Comparison of ENCODE assay signal across 8 cellular contexts in genomic region chr2:187138240-187138639, GRCh38.
A peak's percentile ranks its signal among the peaks of the same experiment; 100 is the strongest.
DNase-seq lines count a peak whose midpoint lies in the region; ATAC-seq and TF ChIP-seq lines count a peak whose summit lies in the region.

No MANE protein-coding gene starts in this region.

- 38% methylated on average over 1 of the region's 1 CpG for WGBS in mammary epithelial cell (ENCODE audit: low coverage, missing lambda C conversion rate)

- H3K36me3 ChIP-seq in mammary epithelial cell (ENCODE audit: insufficient read depth, low read length) (no peaks in the 10 kb centered on the region), lower lobe of right lung (no peaks in the 10 kb centered on the region)

- intact Hi-C loops in mammary epithelial cell (cut with micrococcal nuclease) = loop anchor here (1.0 kb wide), 1 partner anchor 315 kb away; no protein-coding TSS in a partner anchor
- intact Hi-C loops in lower lobe of right lung (cut with DNase I) = no loop called here
- intact Hi-C loops in posterior cingulate gyrus (cut with DNase I) = no loop called here

- peaks cover 2% of the 10 kb centered on the region for H3K36me3 Mint-ChIP-seq in effector memory CD8-positive, alpha-beta T cell (ENCODE audit: insufficient read depth)

- H3K9me3 ChIP-seq in mammary epithelial cell (replicated peaks; ENCODE audit: insufficient read depth, low read length) = no peaks in the 10 kb centered on the region
- H3K9me3 ChIP-seq in lower lobe of right lung = no peaks in the 10 kb centered on the region

- dilution Hi-C loops in mammary epithelial cell (cut with HindIII; ENCODE audit: low sequenced_read_pairs) = no loop called here

- H3K4me1 ChIP-seq in mammary epithelial cell (ENCODE audit: insufficient read depth, low read length) = no peaks in the 10 kb centered on the region
- peaks cover 8% of the 10 kb centered on the region for H3K4me1 ChIP-seq in lower lobe of right lung

- no peaks in the 10 kb centered on the region for H3K27me3 Mint-ChIP-seq in effector memory CD8-positive, alpha-beta T cell

- TF ChIP-seq CTCF in mammary epithelial cell (conservative IDR thresholded peaks at IDR 0.05 in 1 of 2, IDR thresholded peaks at IDR 0.05 in 1 of 2; ENCODE audit: extremely low read depth in 1 of 2, insufficient read depth in 1 of 2, low read depth in 1 of 2, low read length in 2 of 2) (peak; percentile 46 to 77), lower lobe of right lung (IDR thresholded peaks at IDR 0.05) (peak; percentile 56)

- peaks cover 6 to 11% of the 10 kb centered on the region in 2 donors for H3K9me3 Mint-ChIP-seq in effector memory CD8-positive, alpha-beta T cell

- in situ Hi-C loops in mammary epithelial cell (cut with MboI; ENCODE audit: low sequenced_read_pairs in 2 of 2) = loop anchor here in 1 of 2 donors (25.0 kb wide), 1 partner anchor 324 kb away; no protein-coding TSS in a partner anchor

- no peaks in the 10 kb centered on the region for H3K27me3 ChIP-seq in mammary epithelial cell (ENCODE audit: insufficient read depth, low read length)
- H3K27me3 ChIP-seq in lower lobe of right lung (ENCODE audit: low read depth) = no peaks in the 10 kb centered on the region

- DNase-seq in DMS 273 (lab: John Stamatoyannopoulos, UW; ENCODE audit: unreplicated experiment) (peak; percentile 43), DMS 273 treated with DMSO at 0.1 percent for 48 hours (lab: John Stamatoyannopoulos, UW) (no peak), HT1080 (ENCODE audit: low read depth) (peak; percentile 44), mammary epithelial cell (peak; percentile 21), lower lobe of right lung (peak; percentile 47), SHP77 treated with DMSO at 0.1 percent for 48 hours (lab: John Stamatoyannopoulos, UW) (no peak), posterior cingulate gyrus (no peak)
- DNase-seq in effector memory CD8-positive, alpha-beta T cell = no peak

- no peak overlapping the region for H2AFZ ChIP-seq in mammary epithelial cell (ENCODE audit: low read depth, low read length)

- no peak overlapping the region for H3K9ac ChIP-seq in mammary epithelial cell (ENCODE audit: insufficient read depth, low read length)

- H3K4me2 ChIP-seq in mammary epithelial cell (ENCODE audit: insufficient read depth, low read depth, low read length) = no peak overlapping the region

- H3K27ac Mint-ChIP-seq in effector memory CD8-positive, alpha-beta T cell = no peak overlapping the region

- CTCF ChIA-PET in mammary epithelial cell (lab: Charles Lee; ENCODE audit: low non-redundant PET) = interaction anchor here (0.7 kb wide), 1 partner anchor 314 kb away, joined by 4 read pairs; no protein-coding TSS in a partner anchor

- no peak overlapping the region for H3K27ac ChIP-seq in mammary epithelial cell (ENCODE audit: insufficient read depth, low read depth, low read length)
- no peak overlapping the region for H3K27ac ChIP-seq in lower lobe of right lung

- H3K4me1 Mint-ChIP-seq in effector memory CD8-positive, alpha-beta T cell (ENCODE audit: low read depth in 2 of 2) = no peaks in the 10 kb centered on the region

- H4K20me1 ChIP-seq in mammary epithelial cell (ENCODE audit: insufficient read depth, low read length) = no peaks in the 10 kb centered on the region

- H3K79me2 ChIP-seq in mammary epithelial cell (ENCODE audit: insufficient read depth, low read length) = no peaks in the 10 kb centered on the region

- peak; percentile 25 to 33 for ATAC-seq in lower lobe of right lung
- no peak for ATAC-seq in effector memory CD8-positive, alpha-beta T cell (replicated peaks)

- no peak overlapping the region for H3K4me3 Mint-ChIP-seq in effector memory CD8-positive, alpha-beta T cell

- H3K4me3 ChIP-seq in mammary epithelial cell (replicated peaks in 1 of 3; ENCODE audit: insufficient read depth in 1 of 3, low read depth in 2 of 3, low read length in 3 of 3) = no peak overlapping the region
- no peak overlapping the region for H3K4me3 ChIP-seq in lower lobe of right lung

- no TSS peak for BruUV-seq in mammary epithelial cell (replicated peaks; lab: Mats Ljungman, UMichigan)

Comparison
In these comparisons a context has a peak if more than half of its experiments do, and no peak if none do; other contexts are left out.
1. DNase-seq: peak in DMS 273 (single experiment), HT1080 (single experiment), mammary epithelial cell (single experiment) and lower lobe of right lung (single experiment); none in DMS 273 treated with DMSO at 0.1 percent for 48 hours (single experiment), SHP77 treated with DMSO at 0.1 percent for 48 hours (single experiment), effector memory CD8-positive, alpha-beta T cell (0 of 3) and posterior cingulate gyrus (0 of 10).